Comparison of ENCODE assay signal across 1 cellular context in genomic region chr20:58997141-58997770, GRCh38.
TF ChIP-seq lines count a peak whose summit lies in the region.

No MANE protein-coding gene starts in this region.

TF ChIP-seq in HCT116, 20 proteins besides CTCF, POLR2A, EP300 and RAD21 (continued from another document):
- TF ChIP-seq EZH2phosphoT487 (IDR thresholded peaks at IDR 0.05; ENCODE audit: borderline replicate concordance) (no peak), YY1 (IDR thresholded peaks at IDR 0.05; ENCODE audit: extremely low read depth, insufficient replicate concordance, low read depth, low read length) (no peak), ELF1 (IDR thresholded peaks at IDR 0.05; ENCODE audit: borderline replicate concordance, low read depth) (no peak)
